ENCODE assay signal across 24 cellular contexts in genomic region chr18:58076052-58076451, GRCh38. TPM values are rescaled to one million over a fixed set of nuclear protein-coding genes. Genes with fewer than 3 reads are reported as not detected.
A peak's percentile ranks its signal among the peaks of the same experiment; 100 is the strongest.
DNase-seq lines count a peak whose midpoint lies in the region; ATAC-seq, FAIRE-seq and TF ChIP-seq lines count a peak whose summit lies in the region.
"Had no signal": no experiment of that assay in that cellular context is flagged by ENCODE, and none has a peak within 500 bp of the region (broad histone marks: within the 10 kb centered on the region; RNA-seq: fewer than 3 reads in every experiment).

No MANE protein-coding gene starts in this region.

- TF ChIP-seq CTCF in choroid plexus epithelial cell (conservative IDR thresholded peaks at IDR 0.05; ENCODE audit: low read depth, low read length), result no peak
- TF ChIP-seq CTCF in pancreas (IDR thresholded peaks at IDR 0.05), result no peak

- no peaks in the 10 kb centered on the region for H3K4me1 Mint-ChIP-seq in activated CD4-positive, alpha-beta T cell treated with anti-CD3 and anti-CD28 coated beads, Interleukin-2, amount 10 ng/mL, durations not matched to agents 7 days and 5 days
- H3K4me1 Mint-ChIP-seq: T-cell had no signal

- no peak overlapping the region for H3K4me3 ChIP-seq in choroid plexus epithelial cell (ENCODE audit: low read depth, low read length)
- no peak overlapping the region for H3K4me3 ChIP-seq in pancreas
- H3K4me3 ChIP-seq: coronary artery, esophagus muscularis mucosa, K562, psoas muscle, SJSA1 had no signal

- ATAC-seq in pancreas (peak in 3 of 4 donors; percentile 41 to 57 (median 52)), sciatic nerve (no peak)
- ATAC-seq: activated CD8-positive, alpha-beta T cell treated with anti-CD3 and anti-CD28 coated beads, Interleukin-2, amount 10 ng/mL, durations not matched to agents 7 days and 5 days; effector memory CD8-positive, alpha-beta T cell; K562; psoas muscle; T-cell had no signal

- H3K4me3 Mint-ChIP-seq in activated CD4-positive, alpha-beta T cell treated with anti-CD3 and anti-CD28 coated beads, Interleukin-2, amount 10 ng/mL, durations not matched to agents 7 days and 5 days, result no peak overlapping the region
- H3K4me3 Mint-ChIP-seq: activated CD8-positive, alpha-beta T cell treated with anti-CD3 and anti-CD28 coated beads, Interleukin-2, amount 10 ng/mL, durations not matched to agents 7 days and 5 days; effector memory CD8-positive, alpha-beta T cell; T-cell had no signal

- no peaks in the 10 kb centered on the region for H3K9me3 ChIP-seq in pancreas
- H3K9me3 ChIP-seq: esophagus muscularis mucosa, psoas muscle, SJSA1 had no signal

- WGBS in pancreas, 2 donors, result 17 to 32% methylated on average over 2 of the region's 2 CpGs

- CTCF ChIA-PET in activated CD4-positive, alpha-beta T cell treated with anti-CD3 and anti-CD28 coated beads, Interleukin-2, amount 10 ng/mL, durations not matched to agents 7 days and 5 days (lab: Charles Lee), result interaction anchor here (0.6 kb wide), 1 partner anchor 23 kb away, joined by 3 read pairs; no protein-coding TSS in a partner anchor

- intact Hi-C loops in pancreas (cut with DNase I), result no loop called here
- intact Hi-C loops in sciatic nerve (cut with DNase I), result no loop called here

- peaks cover 0 to 13% (median 8%) of the 10 kb centered on the region in 3 donors for H3K4me1 ChIP-seq in pancreas
- H3K4me1 ChIP-seq: psoas muscle had no signal

- no peaks in the 10 kb centered on the region for H3K36me3 Mint-ChIP-seq in activated CD4-positive, alpha-beta T cell treated with anti-CD3 and anti-CD28 coated beads, Interleukin-2, amount 10 ng/mL, durations not matched to agents 7 days and 5 days (ENCODE audit: low read depth)
- H3K36me3 Mint-ChIP-seq: T-cell had no signal

- H3K27me3 ChIP-seq in pancreas, result no peaks in the 10 kb centered on the region
- H3K27me3 ChIP-seq: brain microvascular endothelial cell, esophagus muscularis mucosa, SJSA1 had no signal

- DNase-seq in EH (ENCODE audit: low read depth), result peak; percentile 27
- peak; percentile 50 for DNase-seq in NCI-H2196 (lab: John Stamatoyannopoulos, UW; ENCODE audit: unreplicated experiment)
- peak; percentile 32 for DNase-seq in choroid plexus epithelial cell (ENCODE audit: low read depth)
- no peak for DNase-seq in pancreas
- DNase-seq in sciatic nerve (ENCODE audit: low spot score), result no peak
- no peak for DNase-seq in activated CD4-positive, alpha-beta T cell treated with anti-CD3 and anti-CD28 coated beads, Interleukin-2, amount 10 ng/mL, durations not matched to agents 7 days and 5 days
- DNase-seq in stimulated activated CD4-positive, alpha-beta T cell treated with anti-CD3 and anti-CD28 coated beads, Interleukin-1b, Interleukin-23, amount 100 ng/mL, for 48 hours, result no peak
- DNase-seq: ACHN; activated CD4-positive, CD25-positive, alpha-beta regulatory T cell treated with anti-CD3 and anti-CD28 coated beads, Interleukin-2, amount 50 U/mL, for 72 hours; activated CD8-positive, alpha-beta T cell treated with anti-CD3 and anti-CD28 coated beads, Interleukin-2, amount 10 ng/mL, durations not matched to agents 7 days and 5 days; activated effector memory CD4-positive, alpha-beta T cell treated with anti-CD3 and anti-CD28 coated beads, Interleukin-2, amount 50 U/mL, for 16 hours; brain microvascular endothelial cell; C1 segment of cervical spinal cord; Calu3; effector memory CD8-positive, alpha-beta T cell; NCI-H1436 treated with DMSO at 0.1 percent for 48 hours; NCI-H524; psoas muscle; T-cell had no signal

- H3K27ac Mint-ChIP-seq in activated CD4-positive, alpha-beta T cell treated with anti-CD3 and anti-CD28 coated beads, Interleukin-2, amount 10 ng/mL, durations not matched to agents 7 days and 5 days, result no peak overlapping the region
- H3K27ac Mint-ChIP-seq: activated CD8-positive, alpha-beta T cell treated with anti-CD3 and anti-CD28 coated beads, Interleukin-2, amount 10 ng/mL, durations not matched to agents 7 days and 5 days; effector memory CD8-positive, alpha-beta T cell; T-cell had no signal

- no peak for FAIRE-seq in pancreas (lab: Jason Lieb, UNC)
- FAIRE-seq: K562, RCC 7860 had no signal

- POLR2A ChIA-PET in activated CD4-positive, alpha-beta T cell treated with anti-CD3 and anti-CD28 coated beads, Interleukin-2, amount 10 ng/mL, durations not matched to agents 7 days and 5 days (lab: Charles Lee), result no interaction called here

- H3K27ac ChIP-seq in pancreas, result peak overlapping the region in 1 of 4 donors; percentile 59
- H3K27ac ChIP-seq: brain microvascular endothelial cell, coronary artery, esophagus muscularis mucosa, psoas muscle, SJSA1 had no signal

- H3K36me3 ChIP-seq in pancreas, result no peaks in the 10 kb centered on the region
- H3K36me3 ChIP-seq: brain microvascular endothelial cell, esophagus muscularis mucosa, SJSA1 had no signal

- peaks cover 6% of the 10 kb centered on the region for H3K27me3 Mint-ChIP-seq in activated CD4-positive, alpha-beta T cell treated with anti-CD3 and anti-CD28 coated beads, Interleukin-2, amount 10 ng/mL, durations not matched to agents 7 days and 5 days

- H3K9me3 Mint-ChIP-seq in activated CD4-positive, alpha-beta T cell treated with anti-CD3 and anti-CD28 coated beads, Interleukin-2, amount 10 ng/mL, durations not matched to agents 7 days and 5 days, result no peaks in the 10 kb centered on the region
- H3K9me3 Mint-ChIP-seq: effector memory CD8-positive, alpha-beta T cell; T-cell had no signal

RNA-seq across cellular contexts. Expression of gene NEDD4L, which starts 32.0 kb away (rescaled TPM):
- total RNA-seq in pancreas (100 to 1,000 TPM in 2 of 6 donors, 10 to 100 TPM in 4; 57.7 to 113 (median 72.3) TPM), sciatic nerve (30.9 TPM)
- polyA plus RNA-seq in pancreas, result 10 to 100 TPM; 45.0 to 67.5 TPM
- total RNA-seq in activated CD4-positive, alpha-beta T cell treated with anti-CD3 and anti-CD28 coated beads, Interleukin-2, amount 10 ng/mL, durations not matched to agents 7 days and 5 days, result 1 to 10 TPM; 5.6 to 8.1 TPM

Comparison
In these comparisons a context has a peak if more than half of its experiments do, and no peak if none do; other contexts are left out.
1. DNase-seq: peak in EH (single experiment), NCI-H2196 (single experiment) and choroid plexus epithelial cell (single experiment); none in pancreas (0 of 6), sciatic nerve (single experiment), activated CD4-positive, alpha-beta T cell treated with anti-CD3 and anti-CD28 coated beads, Interleukin-2, amount 10 ng/mL, durations not matched to agents 7 days and 5 days (single experiment) and stimulated activated CD4-positive, alpha-beta T cell treated with anti-CD3 and anti-CD28 coated beads, Interleukin-1b, Interleukin-23, amount 100 ng/mL, for 48 hours (single experiment).